Comparison of ENCODE assay signal across 8 cellular contexts in the genomic region with DNA sequence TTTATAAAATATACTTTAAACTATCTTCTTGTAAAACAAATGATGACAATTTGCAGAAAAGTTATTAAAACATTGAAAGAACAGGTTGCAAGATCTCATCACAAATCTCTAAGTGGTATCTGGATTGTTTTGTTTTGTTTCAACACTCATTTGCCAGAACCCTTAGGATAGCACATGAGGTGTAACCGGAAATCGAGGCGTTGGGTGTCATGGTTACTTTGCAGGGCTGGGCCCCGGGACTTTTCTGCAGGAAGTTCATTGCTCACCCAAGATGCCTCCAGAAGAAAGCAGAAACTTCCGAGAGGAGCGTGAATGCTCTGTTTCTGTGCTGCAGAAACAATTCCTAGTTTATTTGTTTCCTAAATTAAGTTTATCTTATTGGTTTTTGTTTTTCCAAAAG. TPM values are rescaled to one million over a fixed set of nuclear protein-coding genes. Genes with fewer than 3 reads are reported as not detected.
DNase-seq lines count a peak whose midpoint lies in the region; ATAC-seq, FAIRE-seq and TF ChIP-seq lines count a peak whose summit lies in the region.

No MANE protein-coding gene starts in this region.

- DNase-seq in EH (ENCODE audit: low read depth) = peak; percentile 26
- DNase-seq in NB4 (ENCODE audit: low read depth) = peak; percentile 85
- no peak for DNase-seq in chondrocyte (ENCODE audit: low spot score)
- DNase-seq in natural killer cell treated with Interleukin-12 subunit alpha and Interleukin-12 subunit beta and Interleukin-15 and Interleukin-18, amount 100 ng/mL, for 72 hours (ENCODE audit: low spot score) = no peak
- DNase-seq in GM19239 (ENCODE audit: insufficient read length, low spot score) = no peak
- no peak for DNase-seq in SJCRH30
- DNase-seq in HTR-8/SVneo (ENCODE audit: insufficient read length, low spot score) = no peak
- no peak for DNase-seq in breast epithelium (ENCODE audit: low spot score in 2 of 2)

- no peak for TF ChIP-seq POLR2A in NB4 (IDR thresholded peaks at IDR 0.05; ENCODE audit: extremely low read depth, insufficient read length)
- no peak for TF ChIP-seq POLR2A in breast epithelium (IDR thresholded peaks at IDR 0.05)

- peak overlapping the region; percentile 67 for H3K4me3 ChIP-seq in NB4 (ENCODE audit: low read depth, low read length)
- H3K4me3 ChIP-seq in SJCRH30 = no peak overlapping the region
- H3K4me3 ChIP-seq in breast epithelium = no peak overlapping the region

- intact Hi-C loops in breast epithelium (cut with DNase I; ENCODE audit: low total_unique reads) = no loop called here

- H3K9me3 Mint-ChIP-seq in chondrocyte (ENCODE audit: low read depth) = peaks cover 4% of the 10 kb centered on the region
- H3K9me3 Mint-ChIP-seq in natural killer cell treated with Interleukin-12 subunit alpha and Interleukin-12 subunit beta and Interleukin-15 and Interleukin-18, amount 100 ng/mL, for 72 hours = no peaks in the 10 kb centered on the region

- no peak overlapping the region for H3K4me3 Mint-ChIP-seq in chondrocyte (ENCODE audit: unreplicated experiment)
- peak overlapping the region; percentile 41 for H3K4me3 Mint-ChIP-seq in natural killer cell treated with Interleukin-12 subunit alpha and Interleukin-12 subunit beta and Interleukin-15 and Interleukin-18, amount 100 ng/mL, for 72 hours

- FAIRE-seq in GM19239 (lab: Jason Lieb, UNC) (no peak), HTR-8/SVneo (lab: Jason Lieb, UNC) (no peak)

- peaks cover 41% of the 10 kb centered on the region for H3K4me1 Mint-ChIP-seq in chondrocyte (ENCODE audit: low read depth)
- peaks cover 18 to 24% of the 10 kb centered on the region in 2 donors for H3K4me1 Mint-ChIP-seq in natural killer cell treated with Interleukin-12 subunit alpha and Interleukin-12 subunit beta and Interleukin-15 and Interleukin-18, amount 100 ng/mL, for 72 hours (ENCODE audit: low read depth in 2 of 2)

- peak overlapping the region; percentile 45 for H3K27ac Mint-ChIP-seq in chondrocyte (ENCODE audit: unreplicated experiment)
- H3K27ac Mint-ChIP-seq in natural killer cell treated with Interleukin-12 subunit alpha and Interleukin-12 subunit beta and Interleukin-15 and Interleukin-18, amount 100 ng/mL, for 72 hours = no peak overlapping the region

- H3K4me1 ChIP-seq in SJCRH30 = peaks cover 22% of the 10 kb centered on the region
- peaks cover 0 to 5% of the 10 kb centered on the region in 2 donors for H3K4me1 ChIP-seq in breast epithelium

- TF ChIP-seq CTCF in NB4 (IDR thresholded peaks at IDR 0.05; ENCODE audit: low read depth, low read length) (no peak), chondrocyte (IDR thresholded peaks at IDR 0.05) (no peak), breast epithelium (IDR thresholded peaks at IDR 0.05) (no peak)

- H3K36me3 ChIP-seq in SJCRH30 (no peaks in the 10 kb centered on the region), breast epithelium (no peaks in the 10 kb centered on the region)

- no peaks in the 10 kb centered on the region for H3K36me3 Mint-ChIP-seq in chondrocyte (ENCODE audit: low read depth)
- H3K36me3 Mint-ChIP-seq in natural killer cell treated with Interleukin-12 subunit alpha and Interleukin-12 subunit beta and Interleukin-15 and Interleukin-18, amount 100 ng/mL, for 72 hours = no peaks in the 10 kb centered on the region

- no peak overlapping the region for H3K27ac ChIP-seq in SJCRH30
- H3K27ac ChIP-seq in breast epithelium = no peak overlapping the region

- ATAC-seq in natural killer cell treated with Interleukin-12 subunit alpha and Interleukin-12 subunit beta and Interleukin-15 and Interleukin-18, amount 100 ng/mL, for 72 hours = no peak

- no peaks in the 10 kb centered on the region for H3K27me3 Mint-ChIP-seq in chondrocyte (ENCODE audit: low read depth)
- peaks cover 0 to 2% of the 10 kb centered on the region in 2 donors for H3K27me3 Mint-ChIP-seq in natural killer cell treated with Interleukin-12 subunit alpha and Interleukin-12 subunit beta and Interleukin-15 and Interleukin-18, amount 100 ng/mL, for 72 hours

- H3K27me3 ChIP-seq in SJCRH30 (no peaks in the 10 kb centered on the region), breast epithelium (no peaks in the 10 kb centered on the region)

- H3K9me3 ChIP-seq in SJCRH30 (replicated peaks) (no peaks in the 10 kb centered on the region; the same call in 1 of the 2 replicates), breast epithelium (no peaks in the 10 kb centered on the region)

RNA-seq across cellular contexts. Expression of a gene that starts 2.5 kb away (rescaled TPM):
- total RNA-seq in chondrocyte (5.0 to 10.6 TPM (median 7.1 TPM) in 3 replicates), breast epithelium (10 to 100 TPM; 12.1 to 18.9 (median 12.4) TPM)
- total RNA-seq in natural killer cell treated with Interleukin-12 subunit alpha and Interleukin-12 subunit beta and Interleukin-15 and Interleukin-18, amount 100 ng/mL, for 72 hours = 1 to 10 TPM; 4.0 to 8.8 TPM
- total RNA-seq in SJCRH30 (2014; rRNA removed; shearing (Covaris generic)) = 4.1 and 5.3 TPM in 2 replicates

Comparison
In these comparisons a context has a peak if more than half of its experiments do, and no peak if none do; other contexts are left out.
1. DNase-seq: peak in EH (single experiment) and NB4 (single experiment); none in chondrocyte (single experiment), natural killer cell treated with Interleukin-12 subunit alpha and Interleukin-12 subunit beta and Interleukin-15 and Interleukin-18, amount 100 ng/mL, for 72 hours (single experiment), GM19239 (single experiment), SJCRH30 (0 of 2), HTR-8/SVneo (single experiment) and breast epithelium (0 of 2).